In genomic region chr15:57297163-57297593, GRCh38 we compare ENCODE assay signal across 17 cellular contexts.
A peak's percentile ranks its signal among the peaks of the same experiment; 100 is the strongest.
DNase-seq lines count a peak whose midpoint lies in the region; ATAC-seq, FAIRE-seq and TF ChIP-seq lines count a peak whose summit lies in the region.
"Had no signal": no experiment of that assay in that cellular context is flagged by ENCODE, and none has a peak within 500 bp of the region (broad histone marks: within the 10 kb centered on the region; RNA-seq: fewer than 3 reads in every experiment).

No MANE protein-coding gene starts in this region.

- CTCF ChIA-PET in K562 (lab: Yijun Ruan, JAX; ENCODE audit: low intra/inter-chr PET ratio): no interaction called here

- H3K4me3 ChIP-seq in K562 (no peak overlapping the region), pancreas (no peak overlapping the region)
- H3K4me3 ChIP-seq: skin epidermis had no signal

- no peak for TF ChIP-seq POLR2A in K562 (conservative IDR thresholded peaks at IDR 0.05)

- WGBS in K562 (ENCODE audit: insufficient coverage, low coverage, missing lambda C conversion rate): 79% methylated on average over 3 of the region's 3 CpGs
- 63 to 70% methylated on average over 3 of the region's 3 CpGs for WGBS in pancreas, 2 donors

- peak; percentile 40 for ATAC-seq in K562
- peak in 3 of 4 donors; percentile 27 to 45 (median 32) for ATAC-seq in pancreas
- no peak for ATAC-seq in HG03469 (IDR thresholded peaks at IDR 0.05; ENCODE audit: unreplicated experiment)
- ATAC-seq in HG03565 (IDR thresholded peaks at IDR 0.05; ENCODE audit: unreplicated experiment): no peak
- ATAC-seq: stimulated activated naive CD8-positive, alpha-beta T cell treated with anti-CD3 and anti-CD28 coated beads, Interleukin-15, amount 100 ng/mL, for 72 hours had no signal

- no TSS peak for BruUV-seq in K562 (replicated peaks; lab: Mats Ljungman, UMichigan)

- no peak overlapping the region for H2AFZ ChIP-seq in K562 (ENCODE audit: low read depth, low read length)

- DNase-seq in NCI-H2171 treated with DMSO at 0.1 percent for 48 hours (lab: John Stamatoyannopoulos, UW) (peak; percentile 42), NCI-H2171 (lab: John Stamatoyannopoulos, UW) (no peak), NCI-H1417 treated with DMSO at 0.1 percent for 48 hours (lab: John Stamatoyannopoulos, UW) (peak; percentile 70), K562 (ENCODE audit: extremely low read depth in 1 of 4, low spot score in 3 of 4) (no peak), pancreas (no peak), NOMO-1 (lab: John Stamatoyannopoulos, UW; ENCODE audit: unreplicated experiment in 2 of 2) (no peak)
- DNase-seq: activated CD4-positive, alpha-beta memory T cell treated with anti-CD3 and anti-CD28 coated beads, Interleukin-2, amount 10 ng/mL, durations not matched to agents 7 days and 5 days; activated effector memory CD4-positive, alpha-beta T cell treated with Interleukin-2 at 50 U/mL for 16 hours; effector CD4-positive, alpha-beta T cell; mesenchymal stem cell; NCI-H526 treated with DMSO at 0.1 percent for 48 hours; stimulated activated naive CD8-positive, alpha-beta T cell treated with anti-CD3 and anti-CD28 coated beads, Interleukin-15, amount 100 ng/mL, for 72 hours; T-helper 9 cell had no signal

- no peak overlapping the region for H3K4me2 ChIP-seq in K562 (ENCODE audit: insufficient read depth, low read length)

- no peaks in the 10 kb centered on the region for H4K20me1 ChIP-seq in K562 (replicated peaks; ENCODE audit: control insufficient read depth, insufficient read depth, low read length)

- no peaks in the 10 kb centered on the region for H3K9me1 ChIP-seq in K562 (ENCODE audit: control insufficient read depth, insufficient read depth, low read length)

- TF ChIP-seq RAD21 in K562 (CRISPR knock-in tag; conservative IDR thresholded peaks at IDR 0.05 in 1 of 2, IDR thresholded peaks at IDR 0.05 in 1 of 2): no peak

- no peak overlapping the region for H3K9ac ChIP-seq in K562 (ENCODE audit: insufficient read depth in 1 of 2, low read depth in 2 of 2, low read length in 2 of 2)

- no peak overlapping the region for H3K27ac ChIP-seq in K562 (ENCODE audit: extremely low read depth, low read depth, low read length)
- H3K27ac ChIP-seq in pancreas: peak overlapping the region in 2 of 4 donors; percentile 33 to 57

- no peaks in the 10 kb centered on the region for H3K27me3 ChIP-seq in K562 (ENCODE audit: control insufficient read depth in 2 of 2, insufficient read depth in 2 of 2, low read length in 2 of 2)
- no peaks in the 10 kb centered on the region for H3K27me3 ChIP-seq in pancreas

- TF ChIP-seq EP300 in K562 (IDR thresholded peaks at IDR 0.05; ENCODE audit: low read length): no peak

- POLR2A ChIA-PET in K562 (lab: Yijun Ruan, JAX): interaction anchor here (0.6 to 1.0 kb wide), 4 partner anchors 9 to 99 kb away, joined by 3 read pairs; no protein-coding TSS in a partner anchor

- H3K4me1 ChIP-seq in K562 (replicated peaks in 1 of 2; ENCODE audit: control insufficient read depth in 2 of 2, insufficient read depth in 2 of 2, low read length in 2 of 2) (peaks cover 0 to 5% of the 10 kb centered on the region in 2 experiments; a peak in 2 of 5 replicates), pancreas (no peaks in the 10 kb centered on the region)

- no peak for TF ChIP-seq CTCF in K562 (IDR thresholded peaks at IDR 0.05 in 2 of 3, conservative IDR thresholded peaks at IDR 0.05 in 1 of 3; ENCODE audit: insufficient read depth in 2 of 3, low read depth in 1 of 3, low read length in 3 of 3)
- TF ChIP-seq CTCF in pancreas (IDR thresholded peaks at IDR 0.05): no peak

- no peaks in the 10 kb centered on the region for H3K36me3 ChIP-seq in K562 (ENCODE audit: control insufficient read depth, insufficient read depth, low read length)
- H3K36me3 ChIP-seq in pancreas: no peaks in the 10 kb centered on the region

- in situ Hi-C loops in K562 (cut with MboI): no loop called here

- no peak for FAIRE-seq in K562 (lab: Jason Lieb, UNC)
- FAIRE-seq in pancreas (lab: Jason Lieb, UNC): no peak
- FAIRE-seq: H54 had no signal

- H3K79me2 ChIP-seq in K562 (ENCODE audit: control insufficient read depth, insufficient read depth, low read length): no peaks in the 10 kb centered on the region

- no peaks in the 10 kb centered on the region for H3K9me3 ChIP-seq in K562 (replicated peaks; ENCODE audit: control insufficient read depth, insufficient read depth, low read depth, low read length)
- peaks cover 0 to 3% (median 0%) of the 10 kb centered on the region in 4 donors for H3K9me3 ChIP-seq in pancreas

- intact Hi-C loops in K562 (cut with micrococcal nuclease): no loop called here
- intact Hi-C loops in pancreas (cut with DNase I): no loop called here

TF ChIP-seq in K562, 482 proteins besides CTCF, POLR2A, EP300 and RAD21:
- TF ChIP-seq SMAD1 (IDR thresholded peaks at IDR 0.05; ENCODE audit: low read depth, low read length, partially characterized antibody) (no peak), GTF2B (IDR thresholded peaks at IDR 0.05; ENCODE audit: extremely low read depth, insufficient read length) (no peak), ZNF140 (CRISPR knock-in tag; IDR thresholded peaks at IDR 0.05) (no peak), ETS2 (tag; IDR thresholded peaks at IDR 0.05; ENCODE audit: borderline replicate concordance, poor library complexity, severe bottlenecking) (no peak), ZNF561 (CRISPR knock-in tag; conservative IDR thresholded peaks at IDR 0.05) (no peak), TAF9B (IDR thresholded peaks at IDR 0.05; ENCODE audit: partially characterized antibody) (no peak), ZNF197 (CRISPR knock-in tag; IDR thresholded peaks at IDR 0.05; ENCODE audit: low read depth) (no peak), PKNOX1 (IDR thresholded peaks at IDR 0.05) (no peak)
TF ChIP-seq in K562: peak in this region for 0.

Comparison
In these comparisons a context has a peak if more than half of its experiments do, and no peak if none do; other contexts are left out.
1. DNase-seq: peak in NCI-H2171 treated with DMSO at 0.1 percent for 48 hours (single experiment) and NCI-H1417 treated with DMSO at 0.1 percent for 48 hours (single experiment); none in NCI-H2171 (single experiment), K562 (0 of 4), pancreas (0 of 6) and NOMO-1 (0 of 2).
2. ATAC-seq: peak in K562 (single experiment) and pancreas (3 of 4); none in HG03469 (single experiment) and HG03565 (single experiment).